ENCODE assay signal across 8 cellular contexts in the genomic region with DNA sequence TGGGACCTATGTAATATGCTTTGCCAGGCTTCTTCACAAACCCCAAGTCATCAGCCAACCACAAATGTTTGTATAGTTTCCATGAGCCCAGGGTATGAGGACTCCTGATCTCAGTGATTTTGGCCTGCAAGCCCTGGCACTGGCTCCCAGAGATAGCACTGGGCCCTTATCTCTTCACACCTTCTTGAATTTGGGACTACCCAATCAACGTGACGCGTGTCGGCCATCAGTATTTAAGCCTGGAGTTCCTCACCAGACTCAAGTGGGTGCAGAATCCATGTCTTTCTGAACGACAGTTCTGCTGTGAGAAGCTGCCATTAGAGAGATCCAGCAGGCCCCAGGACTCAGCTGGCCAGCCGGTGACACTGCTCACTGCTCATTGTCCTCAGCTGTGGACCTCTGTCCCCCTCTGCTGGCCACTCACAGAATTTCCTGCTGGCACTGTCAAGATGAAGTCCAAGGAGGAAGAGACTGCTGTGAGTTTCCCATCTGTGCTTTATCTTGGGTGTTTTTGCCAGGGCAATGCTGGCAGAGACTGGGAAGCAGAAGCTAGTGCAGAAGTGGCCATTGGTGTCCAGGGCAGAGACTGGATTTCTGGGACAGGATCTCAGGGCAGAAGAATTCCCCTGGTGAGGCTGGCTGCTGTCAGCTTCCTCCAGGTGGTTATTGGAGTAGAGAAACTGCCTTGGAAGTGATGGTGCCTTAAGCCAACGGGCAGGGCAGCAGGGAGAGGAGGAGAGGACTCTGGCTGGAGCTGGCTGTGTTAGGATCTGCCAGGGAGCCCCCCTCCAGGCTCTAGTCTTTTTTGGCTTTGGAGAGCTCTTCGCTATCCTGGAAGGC. TPM values are rescaled to one million over a fixed set of nuclear protein-coding genes. Genes with fewer than 3 reads are reported as not detected.
DNase-seq lines count a peak whose midpoint lies in the region; TF ChIP-seq lines count a peak whose summit lies in the region.

No MANE protein-coding gene starts in this region.

- peaks cover 30% of the 10 kb centered on the region for H3K4me1 Mint-ChIP-seq in osteocyte (ENCODE audit: unreplicated experiment)

- WGBS in testis, 2 donors: 41 to 67% methylated on average over 6 to 8 of the region's 8 CpGs

- DNase-seq in SIG-M5 treated with dmso at 0.1 percent for 504 hours (lab: John Stamatoyannopoulos, UW; ENCODE audit: unreplicated experiment): peak; percentile 85
- DNase-seq in SIG-M5 (lab: John Stamatoyannopoulos, UW): no peak
- peak; percentile 88 for DNase-seq in NAMALWA (ENCODE audit: low spot score)
- DNase-seq in SJSA1 (ENCODE audit: low read depth in 1 of 2, low spot score in 2 of 2): peak; percentile 73 to 86
- DNase-seq in activated naive CD4-positive, alpha-beta T cell (lab: John Stamatoyannopoulos, UW): peak; percentile 53 to 80 (median 76)
- peak; percentile 68 for DNase-seq in germinal center (ENCODE audit: low spot score)
- DNase-seq in osteocyte (ENCODE audit: extremely low spot score, unreplicated experiment): peak; percentile 96
- peak; percentile 96 for DNase-seq in testis

- H3K36me3 ChIP-seq in SJSA1 (no peaks in the 10 kb centered on the region), testis (ENCODE audit: low read depth, missing control alignments) (no peaks in the 10 kb centered on the region)

- H3K4me3 ChIP-seq in SJSA1: no peak overlapping the region
- H3K4me3 ChIP-seq in testis: no peak overlapping the region

- peak overlapping the region; percentile 43 for H3K27ac Mint-ChIP-seq in osteocyte (ENCODE audit: unreplicated experiment)

- peak; percentile 94 for TF ChIP-seq CTCF in osteocyte (IDR thresholded peaks at IDR 0.05)
- TF ChIP-seq CTCF in testis (IDR thresholded peaks at IDR 0.05): peak; percentile 90 to 97 (median 94)

- no peak overlapping the region for H3K4me3 Mint-ChIP-seq in osteocyte (ENCODE audit: unreplicated experiment)

- no peak overlapping the region for H3K27ac ChIP-seq in SJSA1
- no peak overlapping the region for H3K27ac ChIP-seq in testis

- intact Hi-C loops in testis (cut with DNase I; ENCODE audit: low total_unique reads): loop anchor here (10.0 kb wide), 1 partner anchor 261 kb away; no protein-coding TSS in a partner anchor

- H3K9me3 Mint-ChIP-seq in osteocyte (ENCODE audit: unreplicated experiment): no peaks in the 10 kb centered on the region

- H3K9me3 ChIP-seq in SJSA1 (replicated peaks) (no peaks in the 10 kb centered on the region), testis (no peaks in the 10 kb centered on the region)

- no peak for TF ChIP-seq POLR2A in testis (IDR thresholded peaks at IDR 0.05)

- H3K27me3 ChIP-seq in SJSA1 (replicated peaks) (no peaks in the 10 kb centered on the region), testis (no peaks in the 10 kb centered on the region)

- no peaks in the 10 kb centered on the region for H3K27me3 Mint-ChIP-seq in osteocyte (ENCODE audit: unreplicated experiment)

- H3K36me3 Mint-ChIP-seq in osteocyte (ENCODE audit: unreplicated experiment): no peaks in the 10 kb centered on the region

- H3K4me1 ChIP-seq in SJSA1 (replicated peaks): peaks cover 6% of the 10 kb centered on the region
- peaks cover 14% of the 10 kb centered on the region for H3K4me1 ChIP-seq in testis

RNA-seq across cellular contexts. Expression of gene TMCC2, which starts 28.4 kb away (rescaled TPM):
- total RNA-seq in SJSA1 (2014; rRNA removed; shearing (Covaris generic)): 8.2 and 10.3 TPM in 2 replicates
- total RNA-seq in osteocyte: 3.4 and 4.7 TPM in 2 replicates
- total RNA-seq in testis: 10 to 100 TPM; 12.1 to 14.7 TPM
- 8.5 TPM for polyA plus RNA-seq in testis (ENCODE audit: insufficient read depth, low read depth, low replicate concordance)

RNA-seq across cellular contexts. Expression of gene DSTYK, which starts 44.7 kb away (rescaled TPM):
- total RNA-seq in SJSA1 (2014; rRNA removed; shearing (Covaris generic)): 8.3 and 10.2 TPM in 2 replicates
- total RNA-seq in osteocyte (15.3 and 15.6 TPM in 2 replicates), testis (10 to 100 TPM; 15.2 to 17.2 TPM)
- polyA plus RNA-seq in testis (ENCODE audit: insufficient read depth, low read depth, low replicate concordance): 15.4 TPM
